In genomic region chr18:39200153-39200552, GRCh38 we compare ENCODE assay signal across 33 cellular contexts.
DNase-seq lines count a peak whose midpoint lies in the region; ATAC-seq, FAIRE-seq and TF ChIP-seq lines count a peak whose summit lies in the region.
"Had no signal": no experiment of that assay in that cellular context is flagged by ENCODE, and none has a peak within 500 bp of the region (broad histone marks: within the 10 kb centered on the region; RNA-seq: fewer than 3 reads in every experiment).

No MANE protein-coding gene starts in this region.

- TF ChIP-seq CTCF in HepG2 (CRISPR knock-in tag; IDR thresholded peaks at IDR 0.05) (no peak), right lobe of liver (IDR thresholded peaks at IDR 0.05) (no peak), A549 (IDR thresholded peaks at IDR 0.05) (no peak), IMR-90 (conservative IDR thresholded peaks at IDR 0.05; ENCODE audit: low read depth, low read length) (no peak), K562 (IDR thresholded peaks at IDR 0.05 in 2 of 3, conservative IDR thresholded peaks at IDR 0.05 in 1 of 3; ENCODE audit: insufficient read depth in 2 of 3, low read depth in 1 of 3, low read length in 3 of 3) (no peak), lower leg skin (IDR thresholded peaks at IDR 0.05) (no peak), osteoblast (IDR thresholded peaks at IDR 0.05; ENCODE audit: extremely low read depth, low read depth, low read length) (no peak)

- no peak overlapping the region for H3K9ac ChIP-seq in HepG2 (ENCODE audit: insufficient read depth, low read depth, low read length)
- no peak overlapping the region for H3K9ac ChIP-seq in IMR-90 (ENCODE audit: low read depth, low read length)
- H3K9ac ChIP-seq in K562 (ENCODE audit: insufficient read depth in 1 of 2, low read depth in 2 of 2, low read length in 2 of 2), result no peak overlapping the region
- H3K9ac ChIP-seq: BLaER1; BLaER1 treated with 17β-estradiol and CSF1 and Interleukin-3, amounts not matched to agents 10 nM and 100 nM had no signal

- ATAC-seq in HepG2, result no peak
- no peak for ATAC-seq in right lobe of liver
- ATAC-seq in A549, result no peak
- no peak for ATAC-seq in IMR-90 (ENCODE audit: low read depth)
- ATAC-seq in K562, result no peak
- ATAC-seq: CD8-positive, alpha-beta T cell had no signal

- H2BK20ac ChIP-seq in IMR-90 (ENCODE audit: low read depth, low read length), result no peak overlapping the region

- H4K20me1 ChIP-seq in HepG2 (ENCODE audit: insufficient read depth, low read length) (no peaks in the 10 kb centered on the region), IMR-90 (ENCODE audit: insufficient read depth, low read length) (no peaks in the 10 kb centered on the region), K562 (replicated peaks; ENCODE audit: control insufficient read depth, insufficient read depth, low read length) (no peaks in the 10 kb centered on the region), osteoblast (ENCODE audit: insufficient read depth, low read length) (no peaks in the 10 kb centered on the region)
- H4K20me1 ChIP-seq: BLaER1; BLaER1 treated with 17β-estradiol and CSF1 and Interleukin-3, amounts not matched to agents 10 nM and 100 nM had no signal

- intact Hi-C loops in HepG2 (cut with micrococcal nuclease; ENCODE audit: unreplicated experiment), result no loop called here
- intact Hi-C loops in right lobe of liver (cut with DNase I), result no loop called here
- intact Hi-C loops in IMR-90 (cut with micrococcal nuclease), result no loop called here
- intact Hi-C loops in K562 (cut with micrococcal nuclease), result no loop called here
- intact Hi-C loops in lower leg skin (cut with DNase I; ENCODE audit: low total_unique reads), result no loop called here

- no peak for FAIRE-seq in HepG2 (lab: Jason Lieb, UNC)
- no peak for FAIRE-seq in A549 (lab: Jason Lieb, UNC)
- FAIRE-seq in K562 (lab: Jason Lieb, UNC), result no peak
- FAIRE-seq: A204.1, D721Med had no signal

- no peak overlapping the region for H3K23ac ChIP-seq in IMR-90 (ENCODE audit: low read depth, low read length)

- POLR2A ChIA-PET in HepG2 (lab: Yijun Ruan, JAX) (no interaction called here), A549 (lab: Yijun Ruan, JAX) (no interaction called here), IMR-90 (lab: Charles Lee; ENCODE audit: unreplicated experiment) (no interaction called here), K562 (lab: Yijun Ruan, JAX) (no interaction called here)

- H3K4me3 ChIP-seq in HepG2 (replicated peaks in 1 of 3; ENCODE audit: insufficient read depth in 1 of 3, low read depth in 2 of 3, low read length in 3 of 3) (no peak overlapping the region), right lobe of liver (no peak overlapping the region), A549 (no peak overlapping the region), IMR-90 (ENCODE audit: insufficient read depth, low read depth, low read length) (no peak overlapping the region), K562 (no peak overlapping the region), lower leg skin (ENCODE audit: low read depth, poor library complexity, severe bottlenecking) (no peak overlapping the region), osteoblast (ENCODE audit: insufficient read depth, low read length) (no peak overlapping the region)
- H3K4me3 ChIP-seq: BLaER1; BLaER1 treated with 17β-estradiol and CSF1 and Interleukin-3, amounts not matched to agents 10 nM and 100 nM had no signal

- BruUV-seq in HepG2 (replicated peaks; lab: Mats Ljungman, UMichigan), result no TSS peak
- BruUV-seq in IMR-90 (replicated peaks; lab: Mats Ljungman, UMichigan), result no TSS peak
- BruUV-seq in K562 (replicated peaks; lab: Mats Ljungman, UMichigan), result no TSS peak

- peaks cover 10% of the 10 kb centered on the region for H3K4me1 ChIP-seq in HepG2 (ENCODE audit: insufficient read depth, low read length)
- no peaks in the 10 kb centered on the region for H3K4me1 ChIP-seq in right lobe of liver
- no peaks in the 10 kb centered on the region for H3K4me1 ChIP-seq in A549
- H3K4me1 ChIP-seq in IMR-90 (ENCODE audit: control insufficient read depth, insufficient read depth, low read length), result no peaks in the 10 kb centered on the region
- no peaks in the 10 kb centered on the region for H3K4me1 ChIP-seq in K562 (replicated peaks in 1 of 2; ENCODE audit: control insufficient read depth in 2 of 2, insufficient read depth in 2 of 2, low read length in 2 of 2)
- H3K4me1 ChIP-seq in osteoblast (ENCODE audit: insufficient read depth, low read length), result no peaks in the 10 kb centered on the region
- H3K4me1 ChIP-seq: BE2C; BLaER1; BLaER1 treated with 17β-estradiol and CSF1 and Interleukin-3, amounts not matched to agents 10 nM and 100 nM; Caco-2 had no signal

- TF ChIP-seq RAD21 in HepG2 (CRISPR knock-in tag; IDR thresholded peaks at IDR 0.05) (no peak), A549 (conservative IDR thresholded peaks at IDR 0.05 in 1 of 2, IDR thresholded peaks at IDR 0.05 in 1 of 2) (no peak), IMR-90 (IDR thresholded peaks at IDR 0.05; ENCODE audit: low read length) (no peak), K562 (CRISPR knock-in tag; conservative IDR thresholded peaks at IDR 0.05 in 1 of 2, IDR thresholded peaks at IDR 0.05 in 1 of 2) (no peak)

- H4K8ac ChIP-seq in IMR-90 (ENCODE audit: low read depth in 2 of 2, low read length in 2 of 2), result no peak overlapping the region

- no peak overlapping the region for H3K14ac ChIP-seq in IMR-90 (replicated peaks; ENCODE audit: low read depth, low read length)

- H4K5ac ChIP-seq in IMR-90 (ENCODE audit: low read depth, low read length), result no peak overlapping the region

- H3K9me3 ChIP-seq in HepG2 (ENCODE audit: low read length) (no peaks in the 10 kb centered on the region), right lobe of liver (no peaks in the 10 kb centered on the region), A549 (no peaks in the 10 kb centered on the region), IMR-90 (ENCODE audit: control insufficient read depth, insufficient read depth, low read length) (no peaks in the 10 kb centered on the region), K562 (replicated peaks; ENCODE audit: control insufficient read depth, insufficient read depth, low read depth, low read length) (no peaks in the 10 kb centered on the region; the same call in 1 of the 2 replicates), osteoblast (ENCODE audit: low read depth, low read length) (no peaks in the 10 kb centered on the region)
- H3K9me3 ChIP-seq: BE2C; BLaER1; BLaER1 treated with 17β-estradiol and CSF1 and Interleukin-3, amounts not matched to agents 10 nM and 100 nM; Caco-2 had no signal

- WGBS in HepG2 (ENCODE audit: low lambda C conversion rate), result 95% methylated on average over 6 of the region's 6 CpGs
- WGBS in right lobe of liver (ENCODE audit: insufficient coverage, low coverage, low lambda C conversion rate, missing lambda C conversion rate), result 73% methylated on average over 6 of the region's 6 CpGs
- 79% methylated on average over 6 of the region's 6 CpGs for WGBS in A549 (ENCODE audit: missing lambda C conversion rate)
- 86% methylated on average over 2 of the region's 6 CpGs; no CpG with 5 or more reads in 1 of the 2 experiments for WGBS in IMR-90 (ENCODE audit: extremely low coverage in 2 of 2, insufficient read length in 1 of 2), 2 experiments
- 1% methylated on average over 6 of the region's 6 CpGs for WGBS in K562 (ENCODE audit: insufficient coverage, low coverage, missing lambda C conversion rate)
- WGBS in lower leg skin, 2 donors, result 93 to 99% methylated on average over 6 of the region's 6 CpGs

- H3K27ac ChIP-seq in HepG2 (ENCODE audit: extremely low read length, insufficient read depth, low read length) (no peak overlapping the region), right lobe of liver (no peak overlapping the region), A549 (no peak overlapping the region), IMR-90 (ENCODE audit: insufficient read depth, low read length) (no peak overlapping the region), K562 (ENCODE audit: extremely low read depth, low read depth, low read length) (no peak overlapping the region), osteoblast (ENCODE audit: low read depth, low read length) (no peak overlapping the region)
- H3K27ac ChIP-seq: 22Rv1; BLaER1; BLaER1 treated with 17β-estradiol and CSF1 and Interleukin-3, amounts not matched to agents 10 nM and 100 nM; C4-2B had no signal

- H3K36me3 ChIP-seq in HepG2 (replicated peaks in 1 of 2; ENCODE audit: control insufficient read depth in 1 of 2, insufficient read depth in 2 of 2, low read length in 2 of 2), result no peaks in the 10 kb centered on the region
- H3K36me3 ChIP-seq in right lobe of liver, result no peaks in the 10 kb centered on the region
- H3K36me3 ChIP-seq in IMR-90 (ENCODE audit: control insufficient read depth, insufficient read depth, low read length), result no peaks in the 10 kb centered on the region
- no peaks in the 10 kb centered on the region for H3K36me3 ChIP-seq in K562 (ENCODE audit: control insufficient read depth, insufficient read depth, low read length)
- no peaks in the 10 kb centered on the region for H3K36me3 ChIP-seq in osteoblast (ENCODE audit: insufficient read depth, low read length)
- H3K36me3 ChIP-seq: BE2C; BLaER1; BLaER1 treated with 17β-estradiol and CSF1 and Interleukin-3, amounts not matched to agents 10 nM and 100 nM had no signal

- H2AK9ac ChIP-seq in IMR-90 (replicated peaks; ENCODE audit: low read depth, low read length, poor library complexity), result no peak overlapping the region

- H2BK15ac ChIP-seq in IMR-90 (ENCODE audit: low read depth, low read length), result no peak overlapping the region

- H3K27me3 ChIP-seq in HepG2 (ENCODE audit: control insufficient read depth in 1 of 2, insufficient read depth in 2 of 2, low read length in 2 of 2) (no peaks in the 10 kb centered on the region), right lobe of liver (no peaks in the 10 kb centered on the region), IMR-90 (ENCODE audit: control insufficient read depth, insufficient read depth, low read length) (no peaks in the 10 kb centered on the region), K562 (ENCODE audit: control insufficient read depth in 2 of 2, insufficient read depth in 2 of 2, low read length in 2 of 2) (no peaks in the 10 kb centered on the region), osteoblast (ENCODE audit: insufficient read depth, low read length) (no peaks in the 10 kb centered on the region)
- H3K27me3 ChIP-seq: BE2C; BLaER1; BLaER1 treated with 17β-estradiol and CSF1 and Interleukin-3, amounts not matched to agents 10 nM and 100 nM had no signal

- dilution Hi-C loops in IMR-90 (cut with HindIII; ENCODE audit: low sequenced_read_pairs, unreplicated experiment), result no loop called here

- no peak overlapping the region for H3K56ac ChIP-seq in IMR-90 (ENCODE audit: extremely low read depth, insufficient read depth, low read length)

- DNase-seq in HepG2 (ENCODE audit: low spot score) (no peak), right lobe of liver (no peak), A549 (ENCODE audit: low read depth in 1 of 2, low spot score in 1 of 2) (no peak), IMR-90 (no peak), K562 (ENCODE audit: extremely low read depth in 1 of 4, low spot score in 3 of 4) (no peak), lower leg skin (ENCODE audit: low spot score in 2 of 2) (no peak), osteoblast (ENCODE audit: insufficient read length, low spot score, missing footprints) (no peak)
- no peak for DNase-seq in activated effector memory CD4-positive, alpha-beta T cell treated with anti-CD3 and anti-CD28 coated beads, Interleukin-2, amount 50 U/mL, for 16 hours
- DNase-seq: 8988T; ACHN; AML-193; BE2C; Caco-2; Calu3; CD4-positive, alpha-beta memory T cell; CD4-positive, alpha-beta T cell; CD4-positive, CD25-positive, alpha-beta regulatory T cell; CD8-positive, alpha-beta memory T cell; CD8-positive, alpha-beta T cell; COR-L47; DMS 273 treated with DMSO at 0.1 percent for 48 hours; DMS153; DMS53; DMS79; DMS79 treated with DMSO at 0.1 percent for 48 hours; DND-41; EL had no signal

- H3K79me2 ChIP-seq in HepG2 (ENCODE audit: insufficient read depth, low read length) (no peaks in the 10 kb centered on the region), K562 (ENCODE audit: control insufficient read depth, insufficient read depth, low read length) (no peaks in the 10 kb centered on the region), osteoblast (ENCODE audit: insufficient read depth, low read length) (no peaks in the 10 kb centered on the region)

- H3K4ac ChIP-seq in IMR-90 (ENCODE audit: low read depth, low read length), result no peak overlapping the region

- H2BK5ac ChIP-seq in IMR-90 (ENCODE audit: low read depth, low read length, poor library complexity, severe bottlenecking), result no peak overlapping the region

- no peak overlapping the region for H4K91ac ChIP-seq in IMR-90 (ENCODE audit: insufficient read depth, low read depth, low read length)

- no peak overlapping the region for H2AFZ ChIP-seq in HepG2 (ENCODE audit: low read length)
- no peak overlapping the region for H2AFZ ChIP-seq in IMR-90 (replicated peaks; ENCODE audit: low read length, poor library complexity)
- no peak overlapping the region for H2AFZ ChIP-seq in K562 (ENCODE audit: low read depth, low read length)
- H2AFZ ChIP-seq in osteoblast (ENCODE audit: low read length), result no peak overlapping the region

- H2AK5ac ChIP-seq in IMR-90 (ENCODE audit: low read depth, low read length), result no peak overlapping the region

- H3K9me1 ChIP-seq in IMR-90 (ENCODE audit: insufficient read depth, low read length) (no peaks in the 10 kb centered on the region), K562 (ENCODE audit: control insufficient read depth, insufficient read depth, low read length) (no peaks in the 10 kb centered on the region)

- no peak overlapping the region for H2BK120ac ChIP-seq in IMR-90 (ENCODE audit: low read depth, low read length)

- no peak overlapping the region for H3K4me2 ChIP-seq in HepG2 (ENCODE audit: low read depth, low read length)
- no peak overlapping the region for H3K4me2 ChIP-seq in A549
- no peak overlapping the region for H3K4me2 ChIP-seq in IMR-90 (ENCODE audit: low read depth, low read length)
- H3K4me2 ChIP-seq in K562 (ENCODE audit: insufficient read depth, low read length), result no peak overlapping the region
- no peak overlapping the region for H3K4me2 ChIP-seq in osteoblast (ENCODE audit: insufficient read depth, low read length)
- H3K4me2 ChIP-seq: BLaER1; BLaER1 treated with 17β-estradiol and CSF1 and Interleukin-3, amounts not matched to agents 10 nM and 100 nM had no signal

- TF ChIP-seq EP300 in HepG2 (IDR thresholded peaks at IDR 0.05; ENCODE audit: low read depth in 2 of 2, low read length in 2 of 2) (no peak), HepG2 (CRISPR knock-in tag; IDR thresholded peaks at IDR 0.05; ENCODE audit: borderline replicate concordance) (no peak), A549 (IDR thresholded peaks at IDR 0.05) (no peak), K562 (IDR thresholded peaks at IDR 0.05; ENCODE audit: low read length) (no peak)

- H3K79me1 ChIP-seq in IMR-90 (ENCODE audit: low read depth in 1 of 2, low read length in 2 of 2), result no peaks in the 10 kb centered on the region

- CTCF ChIA-PET in HepG2 (lab: Yijun Ruan, JAX; ENCODE audit: low intra/inter-chr PET ratio, low total read pairs) (no interaction called here), A549 (lab: Yijun Ruan, JAX) (no interaction called here), IMR-90 (lab: Yijun Ruan, JAX) (no interaction called here), K562 (lab: Yijun Ruan, JAX; ENCODE audit: low intra/inter-chr PET ratio) (no interaction called here)

- TF ChIP-seq POLR2A in HepG2 (IDR thresholded peaks at IDR 0.05; ENCODE audit: insufficient read depth in 1 of 2, low read depth in 2 of 2, low read length in 2 of 2), result no peak
- no peak for TF ChIP-seq POLR2A in right lobe of liver (IDR thresholded peaks at IDR 0.05)
- TF ChIP-seq POLR2A in A549 (IDR thresholded peaks at IDR 0.05; ENCODE audit: low read length), result no peak
- TF ChIP-seq POLR2A in IMR-90 (IDR thresholded peaks at IDR 0.05; ENCODE audit: low read depth, low read length), result no peak
- no peak for TF ChIP-seq POLR2A in K562 (conservative IDR thresholded peaks at IDR 0.05)
- TF ChIP-seq POLR2A in lower leg skin (IDR thresholded peaks at IDR 0.05), result no peak

- no peak overlapping the region for H3K18ac ChIP-seq in IMR-90 (ENCODE audit: low read depth, low read length)

- in situ Hi-C loops in HepG2 (cut with HindIII; ENCODE audit: extremely low pct_ligation_motif_present, low pct_unique_long_range_greater_than_20kb) (no loop called here), IMR-90 (cut with MboI; ENCODE audit: low sequenced_read_pairs) (no loop called here), K562 (cut with MboI) (no loop called here)

Comparison
In these comparisons a context has a peak if more than half of its experiments do, and no peak if none do; other contexts are left out.
1. Of the 241 proteins assayed by ChIP-seq in both HepG2 and K562: peak only in HepG2: MAFF and MAFK; only in K562: none; in both: none; in neither: 239.